Comparison of ENCODE assay signal across 24 cellular contexts in the genomic region with DNA sequence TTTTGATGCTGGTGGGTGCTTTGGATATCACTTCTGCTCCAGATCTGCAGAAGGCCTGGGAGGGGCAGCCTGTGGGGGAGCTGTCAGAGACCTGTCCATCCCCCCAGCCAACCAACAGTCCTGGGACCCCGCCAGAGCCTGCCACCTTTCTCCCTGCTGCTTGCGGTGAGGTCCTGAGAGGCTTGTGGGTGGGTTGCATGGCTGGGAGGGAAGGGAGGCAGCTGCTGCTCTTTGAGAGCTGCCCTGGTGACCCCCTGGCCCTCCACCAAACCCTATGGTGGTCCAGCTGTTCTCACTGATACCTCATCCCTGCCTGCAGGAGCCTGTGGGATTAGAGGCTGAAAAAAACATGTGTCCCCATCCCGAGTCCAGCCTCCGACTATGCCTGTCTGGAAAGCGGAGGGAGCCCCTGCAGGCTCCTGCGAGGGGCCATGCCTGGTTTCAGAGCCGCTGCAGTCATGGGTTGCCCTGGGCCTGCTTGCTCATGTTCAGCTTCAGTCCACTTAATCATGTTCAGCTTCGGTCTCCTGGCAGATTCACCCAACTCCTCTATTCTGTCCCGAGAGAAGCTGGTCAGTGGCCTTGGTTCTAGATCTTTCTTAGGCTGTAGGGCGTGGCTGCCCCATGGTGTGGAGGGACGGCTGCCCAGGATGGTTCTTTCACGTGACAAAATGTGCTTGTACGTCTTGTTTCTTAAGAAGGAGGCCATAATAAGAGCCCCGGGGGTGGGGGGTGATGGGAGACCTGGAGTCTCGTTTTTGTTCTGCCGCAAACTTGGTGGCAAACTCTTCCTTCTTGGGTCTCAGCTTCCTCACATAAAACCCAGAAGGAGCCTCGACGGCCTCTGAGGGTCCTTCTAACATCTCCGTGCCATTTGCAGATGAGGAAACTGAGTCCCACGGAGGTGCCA.
"Had no signal": no experiment of that assay in that cellular context is flagged by ENCODE, and none has a peak within 500 bp of the region (broad histone marks: within the 10 kb centered on the region; RNA-seq: fewer than 3 reads in every experiment).

No MANE protein-coding gene starts in this region.

- H3K9me3 ChIP-seq: colonic mucosa, esophagus muscularis mucosa, mucosa of descending colon, neutrophil, pancreas, thoracic aorta, tibial nerve, upper lobe of left lung, uterus had no signal

- H3K27me3 ChIP-seq: colonic mucosa, esophagus muscularis mucosa, foreskin keratinocyte, neutrophil, pancreas, tibial nerve, upper lobe of left lung, uterus had no signal

- H3K4me3 ChIP-seq: colonic mucosa, esophagus muscularis mucosa, lung, mucosa of descending colon, pancreas, thoracic aorta, tibial nerve, upper lobe of left lung, uterus had no signal

- H3K9me3 Mint-ChIP-seq: central memory CD8-positive, alpha-beta T cell had no signal

- H3K4me1 ChIP-seq: colonic mucosa, pancreas, tibial nerve, upper lobe of left lung, uterus had no signal

- H3K4me1 Mint-ChIP-seq: central memory CD8-positive, alpha-beta T cell; memory B cell; naive thymus-derived CD4-positive, alpha-beta T cell; stimulated activated memory B cell treated with anti-CD40 and anti-IgM and Interleukin-4, amounts not matched to agents 10 μg/mL and 1 μg/mL and 100 μg/mL, for 72 hours had no signal

- H3K4me3 Mint-ChIP-seq: central memory CD8-positive, alpha-beta T cell; memory B cell; mesothelial cell of epicardium; naive thymus-derived CD4-positive, alpha-beta T cell; stimulated activated memory B cell treated with anti-CD40 and anti-IgM and Interleukin-4, amounts not matched to agents 10 μg/mL and 1 μg/mL and 100 μg/mL, for 72 hours had no signal

- DNase-seq: colonic mucosa; dermis blood vessel endothelial cell; effector memory CD4-positive, alpha-beta T cell; foreskin keratinocyte; left ventricle myocardium superior; mucosa of descending colon; naive thymus-derived CD4-positive, alpha-beta T cell; pancreas; stimulated activated CD4-positive, alpha-beta T cell treated with anti-CD3 and anti-CD28 coated beads, Interleukin-2, amount 100 ng/mL, for 24 hours; stimulated activated CD4-positive, alpha-beta T cell treated with anti-CD3 and anti-CD28 coated beads, Interleukin-4, amount 100 ng/mL, for 4 hours; stimulated activated naive CD8-positive, alpha-beta T cell treated with anti-CD3 and anti-CD28 coated beads, Interleukin-15, Interleukin-2, amounts not matched to agents 100 U/mL and 50 U/mL, for 24 hours; substantia nigra had no signal

- H3K36me3 Mint-ChIP-seq: naive thymus-derived CD4-positive, alpha-beta T cell had no signal

- ATAC-seq: foreskin keratinocyte; left ventricle myocardium superior; mucosa of descending colon; naive thymus-derived CD4-positive, alpha-beta T cell; pancreas; sciatic nerve; stimulated activated memory B cell treated with anti-CD40 and anti-IgM and Interleukin-4, amounts not matched to agents 10 μg/mL and 1 μg/mL and 100 μg/mL, for 72 hours; stimulated activated naive CD8-positive, alpha-beta T cell treated with anti-CD3 and anti-CD28 coated beads, Interleukin-15, Interleukin-2, amounts not matched to agents 100 U/mL and 50 U/mL, for 24 hours had no signal

- H3K27ac ChIP-seq: colonic mucosa, esophagus muscularis mucosa, foreskin keratinocyte, neutrophil, pancreas, thoracic aorta, tibial nerve, upper lobe of left lung, uterus had no signal

- H3K36me3 ChIP-seq: colonic mucosa, neutrophil, pancreas, thoracic aorta, uterus had no signal

- H3K27ac Mint-ChIP-seq: memory B cell; mesothelial cell of epicardium; naive thymus-derived CD4-positive, alpha-beta T cell; stimulated activated memory B cell treated with anti-CD40 and anti-IgM and Interleukin-4, amounts not matched to agents 10 μg/mL and 1 μg/mL and 100 μg/mL, for 72 hours had no signal
